In the genomic region with DNA sequence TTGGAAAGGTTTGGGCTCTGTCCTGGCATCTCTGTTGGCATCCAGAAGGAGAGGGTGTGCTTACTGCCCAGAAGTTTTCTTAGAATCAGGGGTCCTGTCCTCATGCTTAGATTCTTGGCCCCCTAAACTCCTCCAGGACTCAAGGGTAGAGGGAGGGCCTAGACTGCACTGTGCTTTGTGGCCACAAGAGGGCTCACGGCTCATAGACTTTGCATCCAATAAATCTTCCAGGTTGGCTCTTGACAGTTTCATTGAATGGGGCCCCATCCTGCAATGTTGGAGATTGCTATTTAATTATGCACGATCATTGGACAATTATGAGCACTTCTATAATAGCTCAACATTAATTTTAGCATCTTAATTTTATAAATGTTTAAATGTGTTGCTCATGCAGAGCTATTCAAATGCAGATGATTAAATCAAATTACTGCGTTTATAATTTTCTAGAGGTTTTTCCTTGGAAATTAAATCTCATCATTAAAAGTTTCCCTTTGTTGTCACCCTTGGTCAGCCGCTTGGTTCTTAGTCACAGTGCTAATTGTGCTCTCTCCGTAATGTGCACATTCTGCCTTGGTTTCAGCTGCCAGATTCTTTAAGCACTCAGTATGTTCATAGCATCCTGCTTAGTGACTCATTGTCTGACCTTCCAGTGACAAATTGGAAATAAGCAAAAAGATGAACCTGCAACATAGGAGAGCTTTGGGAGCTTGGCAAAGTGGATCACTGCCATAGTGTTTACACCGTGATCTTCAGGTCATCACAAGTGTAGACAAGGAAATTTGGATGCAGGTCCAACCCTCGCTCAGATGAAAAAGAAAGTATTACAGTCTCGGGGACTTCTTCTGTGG, we compare ENCODE assay signal across 8 cellular contexts. TPM values are rescaled to one million over a fixed set of nuclear protein-coding genes. Genes with fewer than 3 reads are reported as not detected.
DNase-seq lines count a peak whose midpoint lies in the region; ATAC-seq, FAIRE-seq and TF ChIP-seq lines count a peak whose summit lies in the region.

No MANE protein-coding gene starts in this region.

- no peaks in the 10 kb centered on the region for H3K9me2 ChIP-seq in HCT116 (ENCODE audit: insufficient read depth)

- no peak overlapping the region for H3K4me3 Mint-ChIP-seq in activated T-cell treated with anti-CD3 and anti-CD28 coated beads, Interleukin-2, amount 50 U/mL, for 72 hours
- no peak overlapping the region for H3K4me3 Mint-ChIP-seq in activated T-cell treated with anti-CD3 and anti-CD28 coated beads, Interleukin-2, amount 50 U/mL, for 24 hours

- POLR2A ChIA-PET in HCT116 (lab: Charles Lee): interaction anchor here (0.6 kb wide), 1 partner anchor 344 kb away, joined by 4 read pairs; no protein-coding TSS in a partner anchor

- H3K27ac ChIP-seq in HCT116 (ENCODE audit: low read depth, low read length): no peak overlapping the region
- no peak overlapping the region for H3K27ac ChIP-seq in kidney (ENCODE audit: low read depth in 2 of 2, low read length in 2 of 2)

- H3K4me2 ChIP-seq in HCT116 (ENCODE audit: low read length): no peak overlapping the region

- peak; percentile 74 to 99 (median 98) for TF ChIP-seq CTCF in HCT116 (IDR thresholded peaks at IDR 0.05 in 2 of 3, conservative IDR thresholded peaks at IDR 0.05 in 1 of 3; ENCODE audit: borderline replicate concordance in 1 of 3, insufficient read depth in 1 of 3, low read depth in 2 of 3, low read length in 2 of 3)
- peak; percentile 98 for TF ChIP-seq CTCF in astrocyte of the spinal cord (IDR thresholded peaks at IDR 0.05; ENCODE audit: low read depth, low read length)
- TF ChIP-seq CTCF in kidney (IDR thresholded peaks at IDR 0.05; ENCODE audit: borderline replicate concordance, extremely low read depth, insufficient read depth): peak; percentile 88

- no peak overlapping the region for H3K9ac ChIP-seq in HCT116 (ENCODE audit: low read length)
- no peak overlapping the region for H3K9ac ChIP-seq in kidney (ENCODE audit: low read length in 2 of 2)

- in situ Hi-C loops in astrocyte of the spinal cord (cut with HindIII; ENCODE audit: low sequenced_read_pairs): no loop called here

- peak; percentile 82 for TF ChIP-seq RAD21 in HCT116 (IDR thresholded peaks at IDR 0.05; ENCODE audit: low read depth)

- H3K4me1 ChIP-seq in HCT116 (ENCODE audit: control insufficient read depth in 1 of 2, insufficient read depth in 2 of 2, low read length in 2 of 2) (no peaks in the 10 kb centered on the region), kidney (ENCODE audit: control insufficient read depth in 1 of 2, insufficient read depth in 1 of 2, low read depth in 1 of 2, low read length in 2 of 2) (no peaks in the 10 kb centered on the region)

- no peaks in the 10 kb centered on the region for H3K79me2 ChIP-seq in HCT116 (ENCODE audit: insufficient read depth, low read length)

- peak; percentile 17 to 26 for DNase-seq in activated T-cell treated with anti-CD3 and anti-CD28 coated beads, Interleukin-2, amount 50 U/mL, for 72 hours
- no peak for DNase-seq in activated T-cell treated with anti-CD3 and anti-CD28 coated beads, Interleukin-2, amount 50 U/mL, for 24 hours
- DNase-seq in HCT116 (ENCODE audit: low read depth, low spot score) (peak; percentile 42), NCI-H446 treated with DMSO at 0.1 percent for 48 hours (lab: John Stamatoyannopoulos, UW) (peak; percentile 61), astrocyte of the spinal cord (ENCODE audit: low read depth, low spot score) (peak; percentile 91), kidney (no peak), activated gamma-delta T cell treated with Interleukin-2 at 50 U/mL for 16 hours (no peak)
- peak; percentile 49 for DNase-seq in stimulated activated CD8-positive, alpha-beta memory T cell treated with anti-CD3 and anti-CD28 coated beads, Interleukin-4, amount 100 ng/mL, for 48 hours

- H3K4me1 Mint-ChIP-seq in activated T-cell treated with anti-CD3 and anti-CD28 coated beads, Interleukin-2, amount 50 U/mL, for 72 hours (ENCODE audit: low read depth): no peaks in the 10 kb centered on the region
- H3K4me1 Mint-ChIP-seq in activated T-cell treated with anti-CD3 and anti-CD28 coated beads, Interleukin-2, amount 50 U/mL, for 24 hours (ENCODE audit: low read depth): no peaks in the 10 kb centered on the region

- intact Hi-C loops in HCT116 (cut with micrococcal nuclease) (loop anchor here (1.0 to 10.0 kb wide), 3 partner anchors 211 to 739 kb away; no protein-coding TSS in a partner anchor), kidney (cut with DNase I) (no loop called here)

- H3K36me3 ChIP-seq in HCT116 (ENCODE audit: control insufficient read depth in 1 of 2, insufficient read depth in 2 of 2, low read length in 2 of 2) (no peaks in the 10 kb centered on the region), kidney (ENCODE audit: control insufficient read depth in 1 of 2, insufficient read depth in 2 of 2, low read length in 2 of 2) (no peaks in the 10 kb centered on the region)

- FAIRE-seq in kidney (lab: Jason Lieb, UNC): no peak

- H3K27ac Mint-ChIP-seq in activated T-cell treated with anti-CD3 and anti-CD28 coated beads, Interleukin-2, amount 50 U/mL, for 72 hours: no peak overlapping the region
- no peak overlapping the region for H3K27ac Mint-ChIP-seq in activated T-cell treated with anti-CD3 and anti-CD28 coated beads, Interleukin-2, amount 50 U/mL, for 24 hours

- CTCF ChIA-PET in HCT116 (lab: Charles Lee): interaction anchor here (0.6 to 2.0 kb wide), 2 partner anchors 205 to 312 kb away, joined by 3 to 8 read pairs; no protein-coding TSS in a partner anchor

- no peaks in the 10 kb centered on the region for H3K9me3 Mint-ChIP-seq in activated T-cell treated with anti-CD3 and anti-CD28 coated beads, Interleukin-2, amount 50 U/mL, for 72 hours
- H3K9me3 Mint-ChIP-seq in activated T-cell treated with anti-CD3 and anti-CD28 coated beads, Interleukin-2, amount 50 U/mL, for 24 hours: no peaks in the 10 kb centered on the region

- H2AFZ ChIP-seq in HCT116 (ENCODE audit: low read depth, low read length, poor library complexity, severe bottlenecking): no peak overlapping the region

- peaks cover 26% of the 10 kb centered on the region for H3K27me3 ChIP-seq in HCT116 (ENCODE audit: insufficient read depth, low read length)

- H3K27me3 Mint-ChIP-seq in activated T-cell treated with anti-CD3 and anti-CD28 coated beads, Interleukin-2, amount 50 U/mL, for 72 hours (ENCODE audit: low read depth): no peaks in the 10 kb centered on the region
- no peaks in the 10 kb centered on the region for H3K27me3 Mint-ChIP-seq in activated T-cell treated with anti-CD3 and anti-CD28 coated beads, Interleukin-2, amount 50 U/mL, for 24 hours

- no peaks in the 10 kb centered on the region for H3K9me3 ChIP-seq in HCT116 (ENCODE audit: control insufficient read depth in 1 of 2, insufficient read depth in 1 of 2, low read depth in 1 of 2, low read length in 2 of 2)
- no peaks in the 10 kb centered on the region for H3K9me3 ChIP-seq in kidney (ENCODE audit: control insufficient read depth in 1 of 2, low read length in 2 of 2)

- no peaks in the 10 kb centered on the region for H3K36me3 Mint-ChIP-seq in activated T-cell treated with anti-CD3 and anti-CD28 coated beads, Interleukin-2, amount 50 U/mL, for 72 hours (ENCODE audit: insufficient read depth in 2 of 2)
- H3K36me3 Mint-ChIP-seq in activated T-cell treated with anti-CD3 and anti-CD28 coated beads, Interleukin-2, amount 50 U/mL, for 24 hours (ENCODE audit: low read depth): no peaks in the 10 kb centered on the region

- no peak overlapping the region for H3K4me3 ChIP-seq in HCT116 (replicated peaks in 1 of 2; ENCODE audit: low read depth in 1 of 2, low read length in 2 of 2)
- no peak overlapping the region for H3K4me3 ChIP-seq in astrocyte of the spinal cord (ENCODE audit: low read depth, low read length)
- no peak overlapping the region for H3K4me3 ChIP-seq in kidney (ENCODE audit: low read length in 2 of 2)

- TF ChIP-seq POLR2A in HCT116 (IDR thresholded peaks at IDR 0.05; ENCODE audit: borderline replicate concordance, extremely low read depth, insufficient read depth, insufficient read length): no peak

- ATAC-seq in activated T-cell treated with anti-CD3 and anti-CD28 coated beads, Interleukin-2, amount 50 U/mL, for 72 hours (replicated peaks in 1 of 2): peak; percentile 33 to 45
- ATAC-seq in HCT116: peak; percentile 90

- no peaks in the 10 kb centered on the region for H4K20me1 ChIP-seq in HCT116 (ENCODE audit: insufficient read depth)

- RAD21 ChIA-PET in HCT116 (lab: Charles Lee; ENCODE audit: low non-redundant PET in 1 of 2, low total read pairs in 2 of 2, uncharacterized antibody in 2 of 2, unreplicated experiment in 2 of 2): no interaction called here

- no TSS peak for BruUV-seq in HCT116 (replicated peaks; lab: Mats Ljungman, UMichigan)

TF ChIP-seq in HCT116, 20 proteins besides CTCF, POLR2A, EP300 and RAD21 (continues in another document):
- no peak for TF ChIP-seq ELF1 (IDR thresholded peaks at IDR 0.05; ENCODE audit: borderline replicate concordance, low read depth)
- TF ChIP-seq, protein P1, sequence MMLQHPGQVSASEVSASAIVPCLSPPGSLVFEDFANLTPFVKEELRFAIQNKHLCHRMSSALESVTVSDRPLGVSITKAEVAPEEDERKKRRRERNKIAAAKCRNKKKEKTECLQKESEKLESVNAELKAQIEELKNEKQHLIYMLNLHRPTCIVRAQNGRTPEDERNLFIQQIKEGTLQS (IDR thresholded peaks at IDR 0.05): no peak
- TF ChIP-seq EGR1 (IDR thresholded peaks at IDR 0.05; ENCODE audit: low read depth): no peak
- TF ChIP-seq MAX (IDR thresholded peaks at IDR 0.05): no peak
- no peak for TF ChIP-seq EZH2 (IDR thresholded peaks at IDR 0.05)

RNA-seq across cellular contexts. Expression of gene PLPP4, which starts 33.5 kb away (rescaled TPM):
- total RNA-seq in activated T-cell treated with anti-CD3 and anti-CD28 coated beads, Interleukin-2, amount 50 U/mL, for 72 hours: not detected
- total RNA-seq in HCT116 (2021; ENCODE audit: unreplicated experiment) (not detected), kidney (6.4 TPM)
- not detected in 2 replicates for polyA plus RNA-seq in HCT116 (2012)
- polyA plus RNA-seq in kidney (ENCODE audit: insufficient read depth, low read depth, low replicate concordance): 11.2 TPM

Comparison
In these comparisons a context has a peak if more than half of its experiments do, and no peak if none do; other contexts are left out.
1. DNase-seq: peak in activated T-cell treated with anti-CD3 and anti-CD28 coated beads, Interleukin-2, amount 50 U/mL, for 72 hours (2 of 2), HCT116 (single experiment), NCI-H446 treated with DMSO at 0.1 percent for 48 hours (single experiment), astrocyte of the spinal cord (single experiment) and stimulated activated CD8-positive, alpha-beta memory T cell treated with anti-CD3 and anti-CD28 coated beads, Interleukin-4, amount 100 ng/mL, for 48 hours (single experiment); none in activated T-cell treated with anti-CD3 and anti-CD28 coated beads, Interleukin-2, amount 50 U/mL, for 24 hours (single experiment), kidney (single experiment) and activated gamma-delta T cell treated with Interleukin-2 at 50 U/mL for 16 hours (single experiment).
2. Peak in every context shown above with its lines, with median percentiles within 50 percentile points of each other: CTCF ChIP-seq.